8 cellular contexts compared by ENCODE assay signal in genomic region chr14:104085032-104085888, GRCh38. TPM values are rescaled to one million over a fixed set of nuclear protein-coding genes. Genes with fewer than 3 reads are reported as not detected.
DNase-seq lines count a peak whose midpoint lies in the region; ATAC-seq and TF ChIP-seq lines count a peak whose summit lies in the region.
"Had no signal": no experiment of that assay in that cellular context is flagged by ENCODE, and none has a peak within 500 bp of the region (broad histone marks: within the 10 kb centered on the region; RNA-seq: fewer than 3 reads in every experiment).

Gene ASPG, plus strand, starts transcription at chr14:104085700. Its CDS starts 71 bp downstream, at chr14:104085771.

- peak; percentile 5 for DNase-seq in GM19238 (ENCODE audit: insufficient read length, low spot score)
- peak; percentile 12 for DNase-seq in activated B cell treated with CpG ODN at 0.5 μM for 24 hours
- DNase-seq in hepatocyte (ENCODE audit: low spot score) = peak; percentile 72
- DNase-seq in sciatic nerve (ENCODE audit: low spot score) = peak; percentile 56
- DNase-seq in middle frontal gyrus (ENCODE audit: extremely low spot score, low spot score) = no peak
- no peak for DNase-seq in RKO (ENCODE audit: low spot score)

- 20% methylated on average over 23 of the region's 70 CpGs for WGBS in hepatocyte (ENCODE audit: low lambda C conversion rate, missing lambda C conversion rate)

- H3K4me1 ChIP-seq in hepatocyte (ENCODE audit: insufficient read depth) = peaks cover 21% of the 10 kb centered on the region

- H3K9me2 ChIP-seq in hepatocyte (replicated peaks; ENCODE audit: insufficient read depth) = no peaks in the 10 kb centered on the region

- peak within 1 kb of the TSS; percentile 45 for H2AFZ ChIP-seq in hepatocyte

- H3K36me3 ChIP-seq in hepatocyte (replicated peaks; ENCODE audit: insufficient read depth, low read depth) = no peaks in the 10 kb centered on the region

- no peak within 1 kb of the TSS for H3K4me3 Mint-ChIP-seq in activated B cell treated with CpG ODN at 0.5 μM for 24 hours
- H3K4me3 Mint-ChIP-seq: T-helper 1 cell treated with Interleukin-12 subunit alpha and Interleukin-12 subunit beta and Interleukin-4 antibody, amounts not matched to agents 30 μg/mL and 1 μg/mL, for 36 hours had no signal

- no peaks in the 10 kb centered on the region for H3K79me2 ChIP-seq in hepatocyte

- intact Hi-C loops in activated B cell treated with CpG ODN at 0.5 μM for 24 hours (cut with micrococcal nuclease) = no loop called here
- intact Hi-C loops in sciatic nerve (cut with DNase I) = no loop called here

- no peak within 1 kb of the TSS for H3K4me3 ChIP-seq in hepatocyte

- H3K9me3 ChIP-seq in hepatocyte (ENCODE audit: low read depth) = no peaks in the 10 kb centered on the region

- H4K20me1 ChIP-seq in hepatocyte (ENCODE audit: insufficient read depth, poor library complexity, severe bottlenecking) = no peaks in the 10 kb centered on the region

- H3K27me3 Mint-ChIP-seq in activated B cell treated with CpG ODN at 0.5 μM for 24 hours = peaks cover 26% of the 10 kb centered on the region

- H3K9me3 Mint-ChIP-seq in activated B cell treated with CpG ODN at 0.5 μM for 24 hours = no peaks in the 10 kb centered on the region
- H3K9me3 Mint-ChIP-seq: T-helper 1 cell treated with Interleukin-12 subunit alpha and Interleukin-12 subunit beta and Interleukin-4 antibody, amounts not matched to agents 30 μg/mL and 1 μg/mL, for 36 hours had no signal

- ATAC-seq in activated B cell treated with CpG ODN at 0.5 μM for 24 hours (ENCODE audit: low read depth) = peak; percentile 45
- peak; percentile 69 for ATAC-seq in sciatic nerve
- no peak for ATAC-seq in HG02840 (IDR thresholded peaks at IDR 0.05; ENCODE audit: low FRiP score, unreplicated experiment)

- CTCF ChIA-PET in activated B cell treated with CpG ODN at 0.5 μM for 24 hours (lab: Charles Lee) = no interaction called here

- H3K36me3 Mint-ChIP-seq in activated B cell treated with CpG ODN at 0.5 μM for 24 hours (ENCODE audit: low read depth) = no peaks in the 10 kb centered on the region

- no peak within 1 kb of the TSS for H3K27ac Mint-ChIP-seq in activated B cell treated with CpG ODN at 0.5 μM for 24 hours
- H3K27ac Mint-ChIP-seq: T-helper 1 cell treated with Interleukin-12 subunit alpha and Interleukin-12 subunit beta and Interleukin-4 antibody, amounts not matched to agents 30 μg/mL and 1 μg/mL, for 36 hours had no signal

- no peak within 1 kb of the TSS for H3K27ac ChIP-seq in hepatocyte

- H3K27me3 ChIP-seq in hepatocyte = peaks cover 3% of the 10 kb centered on the region

- H3K4me2 ChIP-seq in hepatocyte = peak within 1 kb of the TSS; percentile 78

- TF ChIP-seq CTCF in activated B cell treated with CpG ODN at 0.5 μM for 24 hours (IDR thresholded peaks at IDR 0.05) = no peak
- no peak for TF ChIP-seq CTCF in hepatocyte (IDR thresholded peaks at IDR 0.05; ENCODE audit: poor library complexity)

- H3K4me1 Mint-ChIP-seq in activated B cell treated with CpG ODN at 0.5 μM for 24 hours = no peaks in the 10 kb centered on the region

- POLR2A ChIA-PET in activated B cell treated with CpG ODN at 0.5 μM for 24 hours (lab: Charles Lee) = no interaction called here

RNA-seq across cellular contexts. Expression of gene ASPG, which starts in this region (rescaled TPM):
- total RNA-seq in activated B cell treated with CpG ODN at 0.5 μM for 24 hours (not detected in 2 replicates), hepatocyte (4.9 and 5.9 TPM in 2 replicates), sciatic nerve (4.6 TPM)
- 14.7 and 20.3 TPM in 2 replicates for polyA plus RNA-seq in hepatocyte

Comparison
In these comparisons a context has a peak if more than half of its experiments do, and no peak if none do; other contexts are left out.
1. Peak in DNase-seq and ATAC-seq in activated B cell treated with CpG ODN at 0.5 μM for 24 hours; RNA of the gene not detected or under 1 TPM.
2. DNase-seq: peak in GM19238 (single experiment), hepatocyte (single experiment) and sciatic nerve (single experiment); none in middle frontal gyrus (single experiment) and RKO (single experiment).